16 cellular contexts compared by ENCODE assay signal in genomic region chr17:3895354-3895753, GRCh38. TPM values are rescaled to one million over a fixed set of nuclear protein-coding genes. Genes with fewer than 3 reads are reported as not detected.
DNase-seq lines count a peak whose midpoint lies in the region; ATAC-seq, FAIRE-seq and TF ChIP-seq lines count a peak whose summit lies in the region.
"Had no signal": no experiment of that assay in that cellular context is flagged by ENCODE, and none has a peak within 500 bp of the region (broad histone marks: within the 10 kb centered on the region; RNA-seq: fewer than 3 reads in every experiment).

No MANE protein-coding gene starts in this region.

- intact Hi-C loops in esophagus squamous epithelium (cut with DNase I): no loop called here
- intact Hi-C loops in psoas muscle (cut with DNase I): no loop called here

- H3K4me1 ChIP-seq in Peyer's patch: peaks cover 8 to 39% (median 16%) of the 10 kb centered on the region in 4 donors
- H3K4me1 ChIP-seq in esophagus squamous epithelium: peaks cover 49 to 61% (median 54%) of the 10 kb centered on the region in 3 donors
- H3K4me1 ChIP-seq in psoas muscle: peaks cover 19% of the 10 kb centered on the region

- 86 to 100% methylated on average over 1 to 3 of the region's 3 CpGs for WGBS in esophagus squamous epithelium, 2 donors
- 97 to 100% (median 99%) methylated on average over 3 of the region's 3 CpGs for WGBS in psoas muscle, 3 donors

- no peak for FAIRE-seq in frontal cortex (lab: Jason Lieb, UNC)
- FAIRE-seq: endometrium had no signal

- H3K36me3 ChIP-seq in Peyer's patch (no peaks in the 10 kb centered on the region), esophagus squamous epithelium (no peaks in the 10 kb centered on the region), psoas muscle (ENCODE audit: insufficient read depth in 1 of 2, low read depth in 1 of 2) (no peaks in the 10 kb centered on the region)
- H3K36me3 ChIP-seq: brain microvascular endothelial cell had no signal

- TF ChIP-seq CTCF in 22Rv1 (IDR thresholded peaks at IDR 0.05) (no peak), Peyer's patch (IDR thresholded peaks at IDR 0.05) (no peak), esophagus squamous epithelium (IDR thresholded peaks at IDR 0.05) (no peak), psoas muscle (IDR thresholded peaks at IDR 0.05) (no peak)

- H3K27me3 ChIP-seq in Peyer's patch (no peaks in the 10 kb centered on the region), esophagus squamous epithelium (no peaks in the 10 kb centered on the region), psoas muscle (ENCODE audit: insufficient read depth in 3 of 3, low read length in 2 of 3) (no peaks in the 10 kb centered on the region)
- H3K27me3 ChIP-seq: brain microvascular endothelial cell had no signal

- TF ChIP-seq POLR2A in Peyer's patch (IDR thresholded peaks at IDR 0.05) (no peak), esophagus squamous epithelium (IDR thresholded peaks at IDR 0.05) (no peak)

- H3K27ac ChIP-seq in 22Rv1 (peak overlapping the region; percentile 65), Peyer's patch (peak overlapping the region in 3 of 4 donors; percentile 79 to 87 (median 86)), esophagus squamous epithelium (peak overlapping the region; percentile 74 to 94 (median 85)), psoas muscle (peak overlapping the region; percentile 68)
- H3K27ac ChIP-seq: brain microvascular endothelial cell had no signal

- H3K9me3 ChIP-seq in Peyer's patch (no peaks in the 10 kb centered on the region), esophagus squamous epithelium (no peaks in the 10 kb centered on the region), psoas muscle (no peaks in the 10 kb centered on the region)

- DNase-seq in Peyer's patch: no peak
- DNase-seq in esophagus squamous epithelium (lab: John Stamatoyannopoulos, UW): no peak
- no peak for DNase-seq in psoas muscle
- DNase-seq in AG08395 (ENCODE audit: low spot score): no peak
- DNase-seq in DMS53 treated with DMSO at 0.1 percent for 48 hours (lab: John Stamatoyannopoulos, UW; ENCODE audit: unreplicated experiment): no peak
- no peak for DNase-seq in frontal cortex (ENCODE audit: low spot score in 2 of 2)
- DNase-seq: activated effector memory CD4-positive, alpha-beta T cell treated with anti-CD3 and anti-CD28 coated beads, Interleukin-2, amount 50 U/mL, for 16 hours; brain microvascular endothelial cell; DMS53; natural killer cell; NCI-H2107; SHP77 treated with DMSO at 0.1 percent for 48 hours had no signal

- no peak overlapping the region for H3K4me3 ChIP-seq in Peyer's patch
- H3K4me3 ChIP-seq in esophagus squamous epithelium: no peak overlapping the region
- no peak overlapping the region for H3K4me3 ChIP-seq in psoas muscle
- H3K4me3 ChIP-seq: smooth muscle cell had no signal

- ATAC-seq in psoas muscle (no peak), HG03342 (IDR thresholded peaks at IDR 0.05; ENCODE audit: unreplicated experiment) (no peak)
- ATAC-seq: natural killer cell had no signal

RNA-seq across cellular contexts. Expression of gene CAMKK1, which starts 2.5 kb away (rescaled TPM):
- 10 to 100 TPM in 1 of 4 donors, 1 to 10 TPM in 3; 2.5 to 13.2 (median 4.6) TPM for total RNA-seq in Peyer's patch
- total RNA-seq in esophagus squamous epithelium: 1 to 10 TPM; 3.3 to 9.5 (median 3.8) TPM
- 1 to 10 TPM in 3 of 4 donors, under 1 TPM in 1; 0.92 to 2.3 (median 1.8) TPM for total RNA-seq in psoas muscle
- polyA plus RNA-seq in psoas muscle: 1 to 10 TPM in 2 of 3 donors, under 1 TPM in 1; 0.91 to 1.5 (median 1.3) TPM
- 9.0 TPM for total RNA-seq in frontal cortex

RNA-seq across cellular contexts. Expression of gene P2RX1, which starts 20.9 kb away (rescaled TPM):
- total RNA-seq in Peyer's patch (10 to 100 TPM in 1 of 4 donors, 1 to 10 TPM in 2, under 1 TPM in 1; 0.88 to 27.2 (median 4.3) TPM), esophagus squamous epithelium (10 to 100 TPM in 1 of 4 donors, 1 to 10 TPM in 3; 1.2 to 13.0 (median 2.1) TPM), psoas muscle (under 1 TPM; 0.18 to 0.94 (median 0.32) TPM), frontal cortex (not detected)
- polyA plus RNA-seq in psoas muscle: under 1 TPM; 0.06 to 0.13 (median 0.07) TPM

RNA-seq across cellular contexts. Expression of gene NCBP3, which starts 49.3 kb away (rescaled TPM):
- total RNA-seq in Peyer's patch (10 to 100 TPM; 24.8 to 41.6 (median 32.2) TPM), esophagus squamous epithelium (10 to 100 TPM; 12.1 to 26.1 (median 17.1) TPM), psoas muscle (10 to 100 TPM; 10.9 to 23.5 (median 17.7) TPM), frontal cortex (20.8 TPM)
- 10 to 100 TPM in 1 of 3 donors, 1 to 10 TPM in 2; 9.3 to 15.1 (median 9.9) TPM for polyA plus RNA-seq in psoas muscle
